ENCODE assay signal across 20 cellular contexts in the genomic region with DNA sequence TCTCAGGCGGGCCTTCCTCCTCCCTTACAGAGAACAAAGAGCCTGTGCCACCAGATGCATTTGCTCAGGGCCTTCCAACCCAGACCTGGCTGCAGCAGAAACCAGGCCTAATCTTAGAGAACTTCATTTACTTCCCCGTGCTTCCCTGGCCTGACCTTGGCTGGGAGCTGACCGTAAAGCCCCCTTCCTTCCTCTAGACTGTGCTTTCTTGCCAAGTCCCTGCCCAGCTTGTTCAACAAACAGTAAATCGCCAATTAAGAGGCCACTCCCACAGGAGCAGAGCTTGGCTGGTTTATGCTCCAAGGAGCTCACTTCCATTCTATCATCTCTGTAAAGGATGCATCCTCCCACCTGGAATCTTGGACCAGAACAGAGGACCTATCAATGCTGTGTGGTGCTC.
A peak's percentile ranks its signal among the peaks of the same experiment; 100 is the strongest.
DNase-seq lines count a peak whose midpoint lies in the region; ATAC-seq and TF ChIP-seq lines count a peak whose summit lies in the region.
"Had no signal": no experiment of that assay in that cellular context is flagged by ENCODE, and none has a peak within 500 bp of the region (broad histone marks: within the 10 kb centered on the region; RNA-seq: fewer than 3 reads in every experiment).

No MANE protein-coding gene starts in this region.

- BruUV-seq in MCF 10A (replicated peaks; lab: Mats Ljungman, UMichigan) = no TSS peak

- DNase-seq in NCI-H2227 (lab: John Stamatoyannopoulos, UW; ENCODE audit: unreplicated experiment) (peak; percentile 12), dermis blood vessel endothelial cell (peak; percentile 38), nephron progenitor cell (no peak), ureter (ENCODE audit: low spot score) (peak; percentile 54), MCF 10A (ENCODE audit: unreplicated experiment) (no peak)
- DNase-seq in stimulated activated naive CD8-positive, alpha-beta T cell treated with anti-CD3 and anti-CD28 coated beads, Interleukin-15, amount 100 ng/mL, for 72 hours = no peak
- DNase-seq: activated CD4-positive, alpha-beta memory T cell treated with anti-CD3 and anti-CD28 coated beads, Interleukin-2, amount 10 ng/mL, durations not matched to agents 7 days and 5 days; activated CD4-positive, CD25-positive, alpha-beta regulatory T cell; activated naive CD4-positive, alpha-beta T cell treated with anti-CD3 and anti-CD28 coated beads for 36 hours; activated T-cell treated with anti-CD3 and anti-CD28 coated beads, Interleukin-2, amount 50 U/mL, for 1 hour; hippocampal formation; naive thymus-derived CD4-positive, alpha-beta T cell; NCI-H1092; NCI-H2081 treated with DMSO at 0.1 percent for 48 hours; NCI-H526; PC-9; psoas muscle; spleen; T-helper 2 cell had no signal

- POLR2A ChIA-PET in MCF 10A (lab: Yijun Ruan, JAX) = interaction anchor here (0.7 kb wide), 1 partner anchor 51 kb away, joined by 3 read pairs; no protein-coding TSS in a partner anchor

- H3K4me3 Mint-ChIP-seq in nephron progenitor cell (peak overlapping the region; percentile 10), MCF 10A (ENCODE audit: unreplicated experiment) (no peak overlapping the region)
- no peak overlapping the region for H3K4me3 Mint-ChIP-seq in stimulated activated naive CD8-positive, alpha-beta T cell treated with anti-CD3 and anti-CD28 coated beads, Interleukin-15, amount 100 ng/mL, for 72 hours
- H3K4me3 Mint-ChIP-seq: activated CD4-positive, alpha-beta memory T cell treated with anti-CD3 and anti-CD28 coated beads, Interleukin-2, amount 10 ng/mL, durations not matched to agents 7 days and 5 days; activated naive CD4-positive, alpha-beta T cell treated with anti-CD3 and anti-CD28 coated beads for 36 hours; naive thymus-derived CD4-positive, alpha-beta T cell had no signal

- H3K27ac Mint-ChIP-seq in nephron progenitor cell (peak overlapping the region; percentile 4), MCF 10A (ENCODE audit: low read depth, unreplicated experiment) (no peak overlapping the region)
- no peak overlapping the region for H3K27ac Mint-ChIP-seq in stimulated activated naive CD8-positive, alpha-beta T cell treated with anti-CD3 and anti-CD28 coated beads, Interleukin-15, amount 100 ng/mL, for 72 hours
- H3K27ac Mint-ChIP-seq: activated CD4-positive, alpha-beta memory T cell treated with anti-CD3 and anti-CD28 coated beads, Interleukin-2, amount 10 ng/mL, durations not matched to agents 7 days and 5 days; activated naive CD4-positive, alpha-beta T cell treated with anti-CD3 and anti-CD28 coated beads for 36 hours; naive thymus-derived CD4-positive, alpha-beta T cell had no signal

- H3K4me1 Mint-ChIP-seq in nephron progenitor cell = peaks cover 65% of the 10 kb centered on the region
- H3K4me1 Mint-ChIP-seq in MCF 10A (ENCODE audit: insufficient read depth, unreplicated experiment) = no peaks in the 10 kb centered on the region
- H3K4me1 Mint-ChIP-seq in stimulated activated naive CD8-positive, alpha-beta T cell treated with anti-CD3 and anti-CD28 coated beads, Interleukin-15, amount 100 ng/mL, for 72 hours = no peaks in the 10 kb centered on the region
- H3K4me1 Mint-ChIP-seq: activated CD4-positive, alpha-beta memory T cell treated with anti-CD3 and anti-CD28 coated beads, Interleukin-2, amount 10 ng/mL, durations not matched to agents 7 days and 5 days had no signal

- H3K27me3 Mint-ChIP-seq in nephron progenitor cell (ENCODE audit: low read depth, poor library complexity) (peaks cover 36% of the 10 kb centered on the region), MCF 10A (ENCODE audit: insufficient read depth, unreplicated experiment) (no peaks in the 10 kb centered on the region)
- H3K27me3 Mint-ChIP-seq in stimulated activated naive CD8-positive, alpha-beta T cell treated with anti-CD3 and anti-CD28 coated beads, Interleukin-15, amount 100 ng/mL, for 72 hours = no peaks in the 10 kb centered on the region

- H3K9me3 Mint-ChIP-seq in nephron progenitor cell (no peaks in the 10 kb centered on the region), MCF 10A (ENCODE audit: unreplicated experiment) (no peaks in the 10 kb centered on the region)
- H3K9me3 Mint-ChIP-seq in stimulated activated naive CD8-positive, alpha-beta T cell treated with anti-CD3 and anti-CD28 coated beads, Interleukin-15, amount 100 ng/mL, for 72 hours = no peaks in the 10 kb centered on the region
- H3K9me3 Mint-ChIP-seq: activated CD4-positive, alpha-beta memory T cell treated with anti-CD3 and anti-CD28 coated beads, Interleukin-2, amount 10 ng/mL, durations not matched to agents 7 days and 5 days; activated naive CD4-positive, alpha-beta T cell treated with anti-CD3 and anti-CD28 coated beads for 36 hours; naive thymus-derived CD4-positive, alpha-beta T cell had no signal

- no peak for TF ChIP-seq CTCF in nephron progenitor cell (IDR thresholded peaks at IDR 0.05)
- no peak for TF ChIP-seq CTCF in MCF 10A (IDR thresholded peaks at IDR 0.05; ENCODE audit: unreplicated experiment)

- no peak for ATAC-seq in HG02759 (IDR thresholded peaks at IDR 0.05; ENCODE audit: unreplicated experiment)
- ATAC-seq in stimulated activated naive CD8-positive, alpha-beta T cell treated with anti-CD3 and anti-CD28 coated beads, Interleukin-15, amount 100 ng/mL, for 72 hours = no peak
- ATAC-seq: naive thymus-derived CD4-positive, alpha-beta T cell; psoas muscle had no signal

- intact Hi-C loops in MCF 10A (cut with micrococcal nuclease) = loop anchor here (5.0 kb wide), 1 partner anchor 110 kb away; the partner anchor contains the start of gene COL13A1

- CTCF ChIA-PET in MCF 10A (lab: Yijun Ruan, JAX) = interaction anchor here (0.6 to 4.8 kb wide), 7 partner anchors 10 to 268 kb away, joined by 3 to 48 read pairs (median 4); no protein-coding TSS in a partner anchor

- no peaks in the 10 kb centered on the region for H3K36me3 Mint-ChIP-seq in nephron progenitor cell (ENCODE audit: low read depth)
- H3K36me3 Mint-ChIP-seq in MCF 10A (ENCODE audit: insufficient read depth, unreplicated experiment) = no peaks in the 10 kb centered on the region
- H3K36me3 Mint-ChIP-seq: naive thymus-derived CD4-positive, alpha-beta T cell had no signal

Comparison
In these comparisons a context has a peak if more than half of its experiments do, and no peak if none do; other contexts are left out.
1. DNase-seq: peak in NCI-H2227 (single experiment), dermis blood vessel endothelial cell (single experiment) and ureter (single experiment); none in nephron progenitor cell (single experiment), MCF 10A (single experiment) and stimulated activated naive CD8-positive, alpha-beta T cell treated with anti-CD3 and anti-CD28 coated beads, Interleukin-15, amount 100 ng/mL, for 72 hours (0 of 2).